ENCODE assay signal across 9 cellular contexts in the genomic region with DNA sequence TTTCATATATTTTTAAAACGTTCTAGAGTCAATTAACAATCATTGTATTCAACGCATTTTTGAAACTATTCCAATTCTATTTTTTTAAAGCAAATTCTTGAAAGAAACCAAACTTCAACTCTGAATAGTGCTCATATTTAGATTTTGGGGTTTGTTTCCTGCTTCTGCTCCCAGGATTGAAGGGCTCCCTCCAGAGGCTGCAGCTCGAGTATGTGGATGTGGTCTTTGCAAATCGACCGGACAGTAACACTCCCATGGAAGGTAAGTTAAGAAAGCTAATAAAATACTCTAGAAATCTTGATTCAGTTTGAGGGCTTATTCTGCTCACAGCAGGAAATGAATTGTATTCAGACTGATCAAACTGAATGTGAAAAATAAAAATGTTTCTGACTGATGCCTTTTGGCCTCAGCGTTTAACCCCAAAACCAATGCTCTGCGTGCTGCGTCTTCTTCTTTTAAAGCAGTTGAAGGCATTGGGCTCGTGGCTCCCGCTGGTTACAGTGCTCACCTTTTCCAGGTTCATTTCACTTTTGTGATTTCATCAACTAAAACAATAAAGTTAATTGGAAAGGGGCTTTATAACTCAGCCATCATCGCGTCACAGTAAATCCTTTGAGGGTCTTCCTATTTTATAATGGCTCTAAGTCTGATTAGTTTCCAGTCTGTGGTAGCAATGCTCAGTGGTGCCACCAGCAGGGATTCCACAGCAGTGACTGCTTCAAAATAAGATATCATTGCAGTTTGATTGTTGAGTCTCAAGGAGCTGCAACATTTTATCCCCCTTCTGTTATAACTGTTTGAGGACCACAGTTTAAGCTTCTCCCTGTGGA.
DNase-seq lines count a peak whose midpoint lies in the region; ATAC-seq and TF ChIP-seq lines count a peak whose summit lies in the region.
"Had no signal": no experiment of that assay in that cellular context is flagged by ENCODE, and none has a peak within 500 bp of the region (broad histone marks: within the 10 kb centered on the region; RNA-seq: fewer than 3 reads in every experiment).

No MANE protein-coding gene starts in this region.

- TF ChIP-seq CTCF in AG04450 (IDR thresholded peaks at IDR 0.05; ENCODE audit: low read depth, low read length) (peak; percentile 44), GM13976 (IDR thresholded peaks at IDR 0.05; ENCODE audit: borderline replicate concordance, control extremely low read depth, extremely low read depth, insufficient read depth, missing control alignments) (peak; percentile 51)

- no peak for DNase-seq in AG04450 (ENCODE audit: low read depth, low spot score)
- no peak for DNase-seq in GM13976 (ENCODE audit: low spot score)
- no peak for DNase-seq in activated T-cell treated with anti-CD3 and anti-CD28 coated beads, Interleukin-2, amount 50 U/mL, for 48 hours
- DNase-seq in activated effector memory CD4-positive, alpha-beta T cell treated with Interleukin-2 at 50 U/mL for 16 hours, result no peak

- H3K27ac ChIP-seq in AG04450 (ENCODE audit: low read depth, low read length), result no peak overlapping the region
- H3K27ac ChIP-seq: neutrophil had no signal

- peaks cover 2% of the 10 kb centered on the region for H3K27me3 ChIP-seq in AG04450 (ENCODE audit: control insufficient read depth, insufficient read depth, low read length)

- in situ Hi-C loops in GM13976 (cut with MboI; ENCODE audit: low sequenced_read_pairs, unreplicated experiment), result no loop called here

- POLR2A ChIA-PET in AG04450 (lab: Yijun Ruan, JAX), result no interaction called here

- H3K4me3 ChIP-seq in AG04450 (ENCODE audit: low read depth, low read length) (no peak overlapping the region), iPS-11a (ENCODE audit: low read depth, low read length) (peak overlapping the region; percentile 27)

- ATAC-seq in SK-N-SH treated with all-trans-retinoic acid at 6 μM for 48 hours (peak; percentile 22; the same call in 1 of the 3 replicates), GM21447 (IDR thresholded peaks at IDR 0.05; ENCODE audit: unreplicated experiment) (no peak), HG02678 (IDR thresholded peaks at IDR 0.05; ENCODE audit: unreplicated experiment) (no peak)

- CTCF ChIA-PET in AG04450 (lab: Charles Lee), result interaction anchor here (0.5 to 2.4 kb wide), 11 partner anchors 8 to 608 kb away, joined by 3 to 14 read pairs (median 4); no protein-coding TSS in a partner anchor

- H3K9me3 ChIP-seq in AG04450 (ENCODE audit: control insufficient read depth, insufficient read depth, low read length), result no peaks in the 10 kb centered on the region
- H3K9me3 ChIP-seq: neutrophil had no signal

TF ChIP-seq in SK-N-SH treated with all-trans-retinoic acid at 6 μM for 48 hours, 23 proteins besides CTCF, POLR2A, EP300 and RAD21:
- TF ChIP-seq ZNF8 (CRISPR knock-in tag; IDR thresholded peaks at IDR 0.05), result no peak
- TF ChIP-seq, protein P1, sequence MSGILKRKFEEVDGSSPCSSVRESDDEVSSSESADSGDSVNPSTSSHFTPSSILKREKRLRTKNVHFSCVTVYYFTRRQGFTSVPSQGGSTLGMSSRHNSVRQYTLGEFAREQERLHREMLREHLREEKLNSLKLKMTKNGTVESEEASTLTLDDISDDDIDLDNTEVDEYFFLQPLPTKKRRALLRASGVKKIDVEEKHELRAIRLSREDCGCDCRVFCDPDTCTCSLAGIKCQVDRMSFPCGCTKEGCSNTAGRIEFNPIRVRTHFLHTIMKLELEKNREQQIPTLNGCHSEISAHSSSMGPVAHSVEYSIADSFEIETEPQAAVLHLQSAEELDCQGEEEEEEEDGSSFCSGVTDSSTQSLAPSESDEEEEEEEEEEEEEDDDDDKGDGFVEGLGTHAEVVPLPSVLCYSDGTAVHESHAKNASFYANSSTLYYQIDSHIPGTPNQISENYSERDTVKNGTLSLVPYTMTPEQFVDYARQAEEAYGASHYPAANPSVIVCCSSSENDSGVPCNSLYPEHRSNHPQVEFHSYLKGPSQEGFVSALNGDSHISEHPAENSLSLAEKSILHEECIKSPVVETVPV (CRISPR knock-in tag; IDR thresholded peaks at IDR 0.05), result no peak
- no peak for TF ChIP-seq TCF4 (CRISPR knock-in tag; IDR thresholded peaks at IDR 0.05; ENCODE audit: borderline replicate concordance)
- no peak for TF ChIP-seq RARB (CRISPR knock-in tag; IDR thresholded peaks at IDR 0.05)
- TF ChIP-seq BACH2 (CRISPR knock-in tag; IDR thresholded peaks at IDR 0.05; ENCODE audit: borderline replicate concordance), result no peak
- TF ChIP-seq, protein P2, sequence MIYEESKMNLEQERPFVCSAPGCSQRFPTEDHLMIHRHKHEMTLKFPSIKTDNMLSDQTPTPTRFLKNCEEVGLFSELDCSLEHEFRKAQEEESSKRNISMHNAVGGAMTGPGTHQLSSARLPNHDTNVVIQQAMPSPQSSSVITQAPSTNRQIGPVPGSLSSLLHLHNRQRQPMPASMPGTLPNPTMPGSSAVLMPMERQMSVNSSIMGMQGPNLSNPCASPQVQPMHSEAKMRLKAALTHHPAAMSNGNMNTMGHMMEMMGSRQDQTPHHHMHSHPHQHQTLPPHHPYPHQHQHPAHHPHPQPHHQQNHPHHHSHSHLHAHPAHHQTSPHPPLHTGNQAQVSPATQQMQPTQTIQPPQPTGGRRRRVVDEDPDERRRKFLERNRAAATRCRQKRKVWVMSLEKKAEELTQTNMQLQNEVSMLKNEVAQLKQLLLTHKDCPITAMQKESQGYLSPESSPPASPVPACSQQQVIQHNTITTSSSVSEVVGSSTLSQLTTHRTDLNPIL (CRISPR knock-in tag; IDR thresholded peaks at IDR 0.05; ENCODE audit: low read depth), result no peak
- no peak for TF ChIP-seq TOX (CRISPR knock-in tag; IDR thresholded peaks at IDR 0.05; ENCODE audit: borderline replicate concordance)
- TF ChIP-seq ZNF565 (CRISPR knock-in tag; conservative IDR thresholded peaks at IDR 0.05; ENCODE audit: low read depth), result no peak
- no peak for TF ChIP-seq GLIS3 (CRISPR knock-in tag; IDR thresholded peaks at IDR 0.05)
- no peak for TF ChIP-seq ZC3H10 (CRISPR knock-in tag; IDR thresholded peaks at IDR 0.05)
- TF ChIP-seq PPARA (CRISPR knock-in tag; IDR thresholded peaks at IDR 0.05; ENCODE audit: borderline replicate concordance), result no peak
- TF ChIP-seq, protein P3, sequence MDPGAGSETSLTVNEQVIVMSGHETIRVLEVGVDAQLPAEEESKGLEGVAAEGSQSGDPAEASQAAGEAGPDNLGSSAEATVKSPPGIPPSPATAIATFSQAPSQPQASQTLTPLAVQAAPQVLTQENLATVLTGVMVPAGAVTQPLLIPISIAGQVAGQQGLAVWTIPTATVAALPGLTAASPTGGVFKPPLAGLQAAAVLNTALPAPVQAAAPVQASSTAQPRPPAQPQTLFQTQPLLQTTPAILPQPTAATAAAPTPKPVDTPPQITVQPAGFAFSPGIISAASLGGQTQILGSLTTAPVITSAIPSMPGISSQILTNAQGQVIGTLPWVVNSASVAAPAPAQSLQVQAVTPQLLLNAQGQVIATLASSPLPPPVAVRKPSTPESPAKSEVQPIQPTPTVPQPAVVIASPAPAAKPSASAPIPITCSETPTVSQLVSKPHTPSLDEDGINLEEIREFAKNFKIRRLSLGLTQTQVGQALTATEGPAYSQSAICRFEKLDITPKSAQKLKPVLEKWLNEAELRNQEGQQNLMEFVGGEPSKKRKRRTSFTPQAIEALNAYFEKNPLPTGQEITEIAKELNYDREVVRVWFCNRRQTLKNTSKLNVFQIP (CRISPR knock-in tag; IDR thresholded peaks at IDR 0.05; ENCODE audit: borderline replicate concordance, low read depth), result no peak
- no peak for TF ChIP-seq SNAI2 (CRISPR knock-in tag; IDR thresholded peaks at IDR 0.05)
- TF ChIP-seq ESRRG (CRISPR knock-in tag; IDR thresholded peaks at IDR 0.05), result no peak
- TF ChIP-seq ZFP30 (CRISPR knock-in tag; IDR thresholded peaks at IDR 0.05), result no peak
- TF ChIP-seq, protein P4, sequence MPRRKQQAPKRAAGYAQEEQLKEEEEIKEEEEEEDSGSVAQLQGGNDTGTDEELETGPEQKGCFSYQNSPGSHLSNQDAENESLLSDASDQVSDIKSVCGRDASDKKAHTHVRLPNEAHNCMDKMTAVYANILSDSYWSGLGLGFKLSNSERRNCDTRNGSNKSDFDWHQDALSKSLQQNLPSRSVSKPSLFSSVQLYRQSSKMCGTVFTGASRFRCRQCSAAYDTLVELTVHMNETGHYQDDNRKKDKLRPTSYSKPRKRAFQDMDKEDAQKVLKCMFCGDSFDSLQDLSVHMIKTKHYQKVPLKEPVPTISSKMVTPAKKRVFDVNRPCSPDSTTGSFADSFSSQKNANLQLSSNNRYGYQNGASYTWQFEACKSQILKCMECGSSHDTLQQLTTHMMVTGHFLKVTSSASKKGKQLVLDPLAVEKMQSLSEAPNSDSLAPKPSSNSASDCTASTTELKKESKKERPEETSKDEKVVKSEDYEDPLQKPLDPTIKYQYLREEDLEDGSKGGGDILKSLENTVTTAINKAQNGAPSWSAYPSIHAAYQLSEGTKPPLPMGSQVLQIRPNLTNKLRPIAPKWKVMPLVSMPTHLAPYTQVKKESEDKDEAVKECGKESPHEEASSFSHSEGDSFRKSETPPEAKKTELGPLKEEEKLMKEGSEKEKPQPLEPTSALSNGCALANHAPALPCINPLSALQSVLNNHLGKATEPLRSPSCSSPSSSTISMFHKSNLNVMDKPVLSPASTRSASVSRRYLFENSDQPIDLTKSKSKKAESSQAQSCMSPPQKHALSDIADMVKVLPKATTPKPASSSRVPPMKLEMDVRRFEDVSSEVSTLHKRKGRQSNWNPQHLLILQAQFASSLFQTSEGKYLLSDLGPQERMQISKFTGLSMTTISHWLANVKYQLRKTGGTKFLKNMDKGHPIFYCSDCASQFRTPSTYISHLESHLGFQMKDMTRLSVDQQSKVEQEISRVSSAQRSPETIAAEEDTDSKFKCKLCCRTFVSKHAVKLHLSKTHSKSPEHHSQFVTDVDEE (CRISPR knock-in tag; IDR thresholded peaks at IDR 0.05), result no peak
- TF ChIP-seq ISL1 (CRISPR knock-in tag; IDR thresholded peaks at IDR 0.05), result no peak
